Comparison of ENCODE assay signal across 13 cellular contexts in the genomic region with DNA sequence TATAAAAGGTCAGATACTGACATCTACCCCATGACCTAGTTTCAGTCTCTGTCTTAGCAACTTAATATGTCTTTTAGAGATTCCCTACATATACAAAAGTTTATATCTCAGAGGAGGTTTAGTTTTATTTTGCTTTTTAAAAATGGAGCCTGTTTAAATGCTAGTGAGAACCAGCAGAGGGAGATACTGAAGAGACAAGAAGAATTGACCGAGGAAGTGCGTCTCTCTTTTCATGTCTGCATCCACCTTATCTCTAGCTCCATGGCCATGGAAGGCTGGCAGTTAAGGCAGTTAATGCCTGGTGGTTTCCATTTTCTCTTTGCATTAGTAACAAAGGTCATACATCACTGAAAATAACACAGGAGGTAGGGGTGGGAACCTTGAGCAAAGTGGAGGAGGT. TPM values are rescaled to one million over a fixed set of nuclear protein-coding genes. Genes with fewer than 3 reads are reported as not detected.
DNase-seq lines count a peak whose midpoint lies in the region; ATAC-seq and TF ChIP-seq lines count a peak whose summit lies in the region.
"Had no signal": no experiment of that assay in that cellular context is flagged by ENCODE, and none has a peak within 500 bp of the region (broad histone marks: within the 10 kb centered on the region; RNA-seq: fewer than 3 reads in every experiment).

No MANE protein-coding gene starts in this region.

- peaks cover 7% of the 10 kb centered on the region for H3K4me1 Mint-ChIP-seq in progenitor cell of endocrine pancreas (ENCODE audit: low read depth)

- no peak for TF ChIP-seq EP300 in suprapubic skin (IDR thresholded peaks at IDR 0.05)

- WGBS in suprapubic skin, result 83% methylated on average over 2 of the region's 2 CpGs

- H3K36me3 Mint-ChIP-seq in progenitor cell of endocrine pancreas (ENCODE audit: insufficient read depth), result peaks cover 3% of the 10 kb centered on the region

- TF ChIP-seq CTCF in progenitor cell of endocrine pancreas (IDR thresholded peaks at IDR 0.05; ENCODE audit: unreplicated experiment) (peak; percentile 24), suprapubic skin (IDR thresholded peaks at IDR 0.05) (no peak)

- no peaks in the 10 kb centered on the region for H3K9me3 Mint-ChIP-seq in progenitor cell of endocrine pancreas (ENCODE audit: low read depth)
- H3K9me3 Mint-ChIP-seq: activated naive CD8-positive, alpha-beta T cell treated with anti-CD3 and anti-CD28 coated beads, Interleukin-2, amount 10 ng/mL, durations not matched to agents 7 days and 5 days had no signal

- H3K27me3 ChIP-seq in suprapubic skin, result no peaks in the 10 kb centered on the region
- H3K27me3 ChIP-seq: MG63 had no signal

- H3K4me3 Mint-ChIP-seq in progenitor cell of endocrine pancreas (ENCODE audit: low read depth), result no peak overlapping the region
- H3K4me3 Mint-ChIP-seq: activated naive CD8-positive, alpha-beta T cell treated with anti-CD3 and anti-CD28 coated beads, Interleukin-2, amount 10 ng/mL, durations not matched to agents 7 days and 5 days had no signal

- no peak overlapping the region for H3K4me3 ChIP-seq in suprapubic skin
- H3K4me3 ChIP-seq: MG63 had no signal

- no peak overlapping the region for H3K27ac Mint-ChIP-seq in progenitor cell of endocrine pancreas
- H3K27ac Mint-ChIP-seq: activated naive CD8-positive, alpha-beta T cell treated with anti-CD3 and anti-CD28 coated beads, Interleukin-2, amount 10 ng/mL, durations not matched to agents 7 days and 5 days had no signal

- H3K9me3 ChIP-seq in suprapubic skin, result no peaks in the 10 kb centered on the region
- H3K9me3 ChIP-seq: MG63 had no signal

- H3K27ac ChIP-seq in suprapubic skin, result no peak overlapping the region

- DNase-seq in DMS53 (lab: John Stamatoyannopoulos, UW), result peak; percentile 24
- no peak for DNase-seq in DMS53 treated with DMSO at 0.1 percent for 48 hours (lab: John Stamatoyannopoulos, UW; ENCODE audit: unreplicated experiment)
- DNase-seq in OCI-M1 (lab: John Stamatoyannopoulos, UW), result peak; percentile 89
- DNase-seq in dermis blood vessel endothelial cell, result peak; percentile 17
- DNase-seq in progenitor cell of endocrine pancreas (ENCODE audit: low spot score, unreplicated experiment), result no peak
- DNase-seq in suprapubic skin (ENCODE audit: low spot score in 2 of 2), result no peak
- DNase-seq: 8988T; activated naive CD8-positive, alpha-beta T cell treated with anti-CD3 and anti-CD28 coated beads, Interleukin-2, amount 10 ng/mL, durations not matched to agents 7 days and 5 days; hippocampal formation; MG63; right cardiac atrium had no signal

- H3K4me1 ChIP-seq in suprapubic skin, result no peaks in the 10 kb centered on the region

- ATAC-seq in GM19328 (IDR thresholded peaks at IDR 0.05; ENCODE audit: unreplicated experiment) (no peak), GM21381 (IDR thresholded peaks at IDR 0.05; ENCODE audit: unreplicated experiment) (no peak)
- ATAC-seq: right cardiac atrium had no signal

- no peaks in the 10 kb centered on the region for H3K36me3 ChIP-seq in suprapubic skin

- no peaks in the 10 kb centered on the region for H3K27me3 Mint-ChIP-seq in progenitor cell of endocrine pancreas
- H3K27me3 Mint-ChIP-seq: activated naive CD8-positive, alpha-beta T cell treated with anti-CD3 and anti-CD28 coated beads, Interleukin-2, amount 10 ng/mL, durations not matched to agents 7 days and 5 days had no signal

- no peak for TF ChIP-seq POLR2A in suprapubic skin (IDR thresholded peaks at IDR 0.05)

RNA-seq across cellular contexts. Expression of a gene that starts 10.7 kb away (rescaled TPM):
- total RNA-seq in dermis blood vessel endothelial cell (17.7 and 23.5 TPM in 2 replicates), progenitor cell of endocrine pancreas (38.4 and 39.9 TPM in 2 replicates), suprapubic skin (10 to 100 TPM in 1 of 4 donors, 1 to 10 TPM in 3; 2.3 to 11.2 (median 5.9) TPM)

RNA-seq across cellular contexts. Expression of a gene that starts 51.2 kb away (rescaled TPM):
- total RNA-seq in dermis blood vessel endothelial cell, result 8.8 and 17.6 TPM in 2 replicates
- total RNA-seq in progenitor cell of endocrine pancreas, result 13.2 and 15.2 TPM in 2 replicates
- total RNA-seq in suprapubic skin, result 10 to 100 TPM in 1 of 4 donors, 1 to 10 TPM in 3; 6.6 to 11.7 (median 7.4) TPM

RNA-seq across cellular contexts. Expression of a gene that starts 51.2 kb away (rescaled TPM):
- total RNA-seq in dermis blood vessel endothelial cell (19.2 and 19.7 TPM in 2 replicates), progenitor cell of endocrine pancreas (15.7 and 16.0 TPM in 2 replicates), suprapubic skin (10 to 100 TPM in 3 of 4 donors, 1 to 10 TPM in 1; 6.6 to 21.6 (median 13.9) TPM)

RNA-seq across cellular contexts. Expression of a gene that starts 51.5 kb away (rescaled TPM):
- total RNA-seq in dermis blood vessel endothelial cell (0.56 and 1.9 TPM in 2 replicates), progenitor cell of endocrine pancreas (1.3 and 2.3 TPM in 2 replicates), suprapubic skin (1 to 10 TPM; 2.3 to 5.3 (median 4.3) TPM)

Comparison
In these comparisons a context has a peak if more than half of its experiments do, and no peak if none do; other contexts are left out.
1. DNase-seq: peak in DMS53 (single experiment), OCI-M1 (single experiment) and dermis blood vessel endothelial cell (single experiment); none in DMS53 treated with DMSO at 0.1 percent for 48 hours (single experiment), progenitor cell of endocrine pancreas (single experiment) and suprapubic skin (0 of 2).